Comparison of ENCODE assay signal across 2 cellular contexts in genomic region chr19:45751483-45751882, GRCh38. TPM values are rescaled to one million over a fixed set of nuclear protein-coding genes. Genes with fewer than 3 reads are reported as not detected.
"Had no signal": no experiment of that assay in that cellular context is flagged by ENCODE, and none has a peak within 500 bp of the region (broad histone marks: within the 10 kb centered on the region; RNA-seq: fewer than 3 reads in every experiment).

No MANE protein-coding gene starts in this region.

RNA-seq across cellular contexts. Expression of gene MEIOSIN, which starts 18.2 kb away (rescaled TPM):
- total RNA-seq: LHCN-M2, NCI-H460 had no signal
